Comparison of ENCODE assay signal across 13 cellular contexts in the genomic region with DNA sequence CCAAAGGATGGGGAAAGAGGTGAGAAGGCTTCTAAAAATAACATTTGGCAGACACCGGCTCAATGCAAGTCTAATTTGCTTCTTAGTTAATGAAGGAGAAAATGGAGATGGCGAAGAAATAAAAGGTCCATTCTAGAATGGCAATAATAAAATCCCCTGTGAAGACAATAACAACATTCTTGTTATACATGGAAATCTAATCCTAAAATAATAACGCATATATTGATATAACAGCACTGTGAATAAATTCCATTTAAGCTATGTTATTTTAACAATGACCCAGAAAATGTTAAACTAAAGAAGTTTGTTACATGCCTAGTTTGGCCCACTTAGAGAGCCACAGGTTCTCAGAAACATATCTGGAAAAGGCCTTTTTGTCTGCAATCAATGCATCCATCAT.
DNase-seq lines count a peak whose midpoint lies in the region; TF ChIP-seq lines count a peak whose summit lies in the region.
"Had no signal": no experiment of that assay in that cellular context is flagged by ENCODE, and none has a peak within 500 bp of the region (broad histone marks: within the 10 kb centered on the region; RNA-seq: fewer than 3 reads in every experiment).

No MANE protein-coding gene starts in this region.

- no peak overlapping the region for H3K4me3 ChIP-seq in effector memory CD4-positive, alpha-beta T cell (ENCODE audit: insufficient read depth, low read depth, low read length, poor library complexity, severe bottlenecking)
- H3K4me3 ChIP-seq: GM12878 had no signal

- peak overlapping the region; percentile 60 for H3K27ac Mint-ChIP-seq in chondrocyte (ENCODE audit: unreplicated experiment)
- H3K27ac Mint-ChIP-seq: CD4-positive, alpha-beta memory T cell; H9 had no signal

- no peaks in the 10 kb centered on the region for H3K27me3 Mint-ChIP-seq in chondrocyte (ENCODE audit: low read depth)
- H3K27me3 Mint-ChIP-seq: CD4-positive, alpha-beta memory T cell had no signal

- peaks cover 61% of the 10 kb centered on the region for H3K4me1 Mint-ChIP-seq in chondrocyte (ENCODE audit: low read depth)
- H3K4me1 Mint-ChIP-seq: CD4-positive, alpha-beta memory T cell had no signal

- no peaks in the 10 kb centered on the region for H3K4me1 ChIP-seq in effector memory CD4-positive, alpha-beta T cell (ENCODE audit: control insufficient read depth, insufficient read depth, low read length, poor library complexity, severe bottlenecking)
- H3K4me1 ChIP-seq: BE2C had no signal

- no peaks in the 10 kb centered on the region for H3K36me3 Mint-ChIP-seq in chondrocyte (ENCODE audit: low read depth)

- DNase-seq in chondrocyte (ENCODE audit: low spot score) (no peak), medulla oblongata (ENCODE audit: extremely low spot score) (peak; percentile 41), superior temporal gyrus (ENCODE audit: extremely low spot score) (peak; percentile 52), NCI-H146 treated with DMSO at 0.1 percent for 48 hours (lab: John Stamatoyannopoulos, UW; ENCODE audit: unreplicated experiment) (no peak), SKM-1 (lab: John Stamatoyannopoulos, UW; ENCODE audit: unreplicated experiment) (no peak)
- no peak for DNase-seq in effector memory CD4-positive, alpha-beta T cell
- DNase-seq: BE2C; CD4-positive, alpha-beta memory T cell; GOT3; H9 had no signal

- no peaks in the 10 kb centered on the region for H3K27me3 ChIP-seq in effector memory CD4-positive, alpha-beta T cell (replicated peaks; ENCODE audit: control insufficient read depth, insufficient read depth, low read length, poor library complexity, severe bottlenecking)
- H3K27me3 ChIP-seq: BE2C had no signal

- H3K27ac ChIP-seq in angular gyrus (ENCODE audit: low read depth, low read length) = peak overlapping the region; percentile 37
- H3K27ac ChIP-seq in effector memory CD4-positive, alpha-beta T cell (ENCODE audit: insufficient read depth, low read length, poor library complexity, severe bottlenecking) = no peak overlapping the region
- H3K27ac ChIP-seq: C4-2B had no signal

- H3K4me3 Mint-ChIP-seq in chondrocyte (ENCODE audit: unreplicated experiment) = no peak overlapping the region
- H3K4me3 Mint-ChIP-seq: CD4-positive, alpha-beta memory T cell; H9 had no signal

- H3K9me3 ChIP-seq in effector memory CD4-positive, alpha-beta T cell (ENCODE audit: control insufficient read depth, low read length) = no peaks in the 10 kb centered on the region
- H3K9me3 ChIP-seq: BE2C had no signal

- H3K9me3 Mint-ChIP-seq in chondrocyte (ENCODE audit: low read depth) = no peaks in the 10 kb centered on the region
- H3K9me3 Mint-ChIP-seq: CD4-positive, alpha-beta memory T cell; H9 had no signal

- TF ChIP-seq CTCF in chondrocyte (IDR thresholded peaks at IDR 0.05) = no peak

- H3K36me3 ChIP-seq in effector memory CD4-positive, alpha-beta T cell (ENCODE audit: control insufficient read depth, insufficient read depth, low read length) = no peaks in the 10 kb centered on the region
- H3K36me3 ChIP-seq: BE2C had no signal

Comparison
In these comparisons a context has a peak if more than half of its experiments do, and no peak if none do; other contexts are left out.
1. DNase-seq: peak in medulla oblongata (single experiment) and superior temporal gyrus (single experiment); none in chondrocyte (single experiment), effector memory CD4-positive, alpha-beta T cell (0 of 3), NCI-H146 treated with DMSO at 0.1 percent for 48 hours (single experiment) and SKM-1 (single experiment).